Comparison of ENCODE assay signal across 9 cellular contexts in genomic region chr4:78937837-78938236, GRCh38. TPM values are rescaled to one million over a fixed set of nuclear protein-coding genes. Genes with fewer than 3 reads are reported as not detected.
DNase-seq lines count a peak whose midpoint lies in the region; ATAC-seq lines count a peak whose summit lies in the region.
"Had no signal": no experiment of that assay in that cellular context is flagged by ENCODE, and none has a peak within 500 bp of the region (broad histone marks: within the 10 kb centered on the region; RNA-seq: fewer than 3 reads in every experiment).

No MANE protein-coding gene starts in this region.

- H3K27ac Mint-ChIP-seq in activated naive CD8-positive, alpha-beta T cell treated with anti-CD3 and anti-CD28 coated beads, Interleukin-2, amount 50 U/mL, for 24 hours, result no peak overlapping the region

- 81% methylated on average over 4 of the region's 4 CpGs for WGBS in mesenchymal stem cell

- peaks cover 0 to 17% (median 0%) of the 10 kb centered on the region in 11 experiments; a peak in 3 of 22 replicates for H4K20me1 ChIP-seq in BLaER1 treated with 17β-estradiol and CSF1 and Interleukin-3, amounts not matched to agents 10 nM and 100 nM

- H3K27me3 Mint-ChIP-seq in activated naive CD8-positive, alpha-beta T cell treated with anti-CD3 and anti-CD28 coated beads, Interleukin-2, amount 50 U/mL, for 24 hours, result peaks cover 7% of the 10 kb centered on the region

- peak overlapping the region in 1 of 2 experiments; percentile 2 for H3K18ac ChIP-seq in mesenchymal stem cell (ENCODE audit: low read depth in 1 of 2, low read length in 2 of 2)

- DNase-seq in activated naive CD8-positive, alpha-beta T cell treated with anti-CD3 and anti-CD28 coated beads, Interleukin-2, amount 50 U/mL, for 24 hours, result no peak
- DNase-seq in mesenchymal stem cell (peak; percentile 39), OCI-M1 (lab: John Stamatoyannopoulos, UW) (no peak)
- DNase-seq in stimulated activated CD4-positive, alpha-beta T cell treated with anti-CD3 and anti-CD28 coated beads, Interleukin-2, amount 100 ng/mL, for 24 hours, result no peak
- DNase-seq: SW 1271 had no signal

- no peaks in the 10 kb centered on the region for H3K9me3 Mint-ChIP-seq in activated naive CD8-positive, alpha-beta T cell treated with anti-CD3 and anti-CD28 coated beads, Interleukin-2, amount 50 U/mL, for 24 hours

- H3K36me3 ChIP-seq in BLaER1 treated with 17β-estradiol and CSF1 and Interleukin-3, amounts not matched to agents 10 nM and 100 nM, result peaks cover 0 to 30% (median 7%) of the 10 kb centered on the region in 11 experiments; a peak in 9 of 22 replicates
- H3K36me3 ChIP-seq in HUES6 (ENCODE audit: control insufficient read depth, insufficient read depth, low read length) (peaks cover 4% of the 10 kb centered on the region), mesenchymal stem cell (ENCODE audit: control insufficient read depth in 1 of 2, insufficient read depth in 2 of 2, low read depth in 1 of 2, low read length in 2 of 2) (peaks cover 0 to 10% of the 10 kb centered on the region in 2 experiments)

- no peak overlapping the region for H3K9ac ChIP-seq in BLaER1 treated with 17β-estradiol and CSF1 and Interleukin-3, amounts not matched to agents 10 nM and 100 nM
- H3K9ac ChIP-seq in HUES6 (ENCODE audit: low read length) (peak overlapping the region; percentile 92), mesenchymal stem cell (ENCODE audit: low read length) (peak overlapping the region; percentile 99)

- H3K27me3 ChIP-seq in BLaER1 treated with 17β-estradiol and CSF1 and Interleukin-3, amounts not matched to agents 10 nM and 100 nM, result no peaks in the 10 kb centered on the region
- H3K27me3 ChIP-seq in HUES6 (ENCODE audit: control insufficient read depth, insufficient read depth, low read length) (no peaks in the 10 kb centered on the region; the same call in 1 of the 2 replicates), mesenchymal stem cell (ENCODE audit: control insufficient read depth in 1 of 2, insufficient read depth in 1 of 2, low read length in 2 of 2) (no peaks in the 10 kb centered on the region)

- peak overlapping the region; percentile 84 to 99 (median 94) for H3K4me2 ChIP-seq in BLaER1 treated with 17β-estradiol and CSF1 and Interleukin-3, amounts not matched to agents 10 nM and 100 nM
- no peak overlapping the region for H3K4me2 ChIP-seq in mesenchymal stem cell (ENCODE audit: low read length, poor library complexity, severe bottlenecking)

- no peak overlapping the region for H2BK15ac ChIP-seq in mesenchymal stem cell (ENCODE audit: low read depth, poor library complexity, severe bottlenecking)

- peaks cover 19% of the 10 kb centered on the region for H3K79me1 ChIP-seq in mesenchymal stem cell (replicated peaks; ENCODE audit: low read length, poor library complexity, severe bottlenecking)

- H2AK5ac ChIP-seq in mesenchymal stem cell (ENCODE audit: low read length, severe bottlenecking), result no peak overlapping the region

- no peak overlapping the region for H3K27ac ChIP-seq in BLaER1 treated with 17β-estradiol and CSF1 and Interleukin-3, amounts not matched to agents 10 nM and 100 nM
- H3K27ac ChIP-seq in HUES6 (ENCODE audit: low read depth, low read length), result no peak overlapping the region; the same call in 1 of the 2 replicates
- no peak overlapping the region for H3K27ac ChIP-seq in mesenchymal stem cell (ENCODE audit: low read length, poor library complexity, severe bottlenecking)

- peak overlapping the region in 9 of 10 experiments; percentile 76 to 99 (median 93); a peak in 13 of 20 replicates for H3K4me3 ChIP-seq in BLaER1 treated with 17β-estradiol and CSF1 and Interleukin-3, amounts not matched to agents 10 nM and 100 nM
- peak overlapping the region; percentile 93 for H3K4me3 ChIP-seq in HUES6 (ENCODE audit: low read depth, low read length)
- H3K4me3 ChIP-seq in mesenchymal stem cell (ENCODE audit: insufficient read depth in 1 of 2, low read depth in 1 of 2, low read length in 2 of 2), result peak overlapping the region in 1 of 2 experiments; percentile 98

- H4K8ac ChIP-seq in mesenchymal stem cell (ENCODE audit: low read length), result no peak overlapping the region

- no peak overlapping the region for H4K91ac ChIP-seq in mesenchymal stem cell (ENCODE audit: low read length)

- peaks cover 3% of the 10 kb centered on the region for H3K36me3 Mint-ChIP-seq in activated naive CD8-positive, alpha-beta T cell treated with anti-CD3 and anti-CD28 coated beads, Interleukin-2, amount 50 U/mL, for 24 hours (ENCODE audit: low read depth)

- no peak overlapping the region for H2BK5ac ChIP-seq in mesenchymal stem cell (ENCODE audit: low read depth, low read length, poor library complexity, severe bottlenecking)

- H2BK120ac ChIP-seq in mesenchymal stem cell (ENCODE audit: low read depth, low read length), result no peak overlapping the region

- H3K4me3 Mint-ChIP-seq in activated naive CD8-positive, alpha-beta T cell treated with anti-CD3 and anti-CD28 coated beads, Interleukin-2, amount 50 U/mL, for 24 hours, result peak overlapping the region; percentile 62

- H2AFZ ChIP-seq in mesenchymal stem cell (ENCODE audit: low read depth, low read length), result no peak overlapping the region

- peaks cover 36% of the 10 kb centered on the region for H3K4me1 Mint-ChIP-seq in activated naive CD8-positive, alpha-beta T cell treated with anti-CD3 and anti-CD28 coated beads, Interleukin-2, amount 50 U/mL, for 24 hours

- no peak overlapping the region for H3K4ac ChIP-seq in mesenchymal stem cell (ENCODE audit: low read depth in 1 of 2, low read length in 2 of 2)

- no peaks in the 10 kb centered on the region for H3K9me3 ChIP-seq in BLaER1 treated with 17β-estradiol and CSF1 and Interleukin-3, amounts not matched to agents 10 nM and 100 nM (replicated peaks in 1 of 11)
- H3K9me3 ChIP-seq in HUES6 (ENCODE audit: control insufficient read depth, insufficient read depth, low read depth, low read length) (no peaks in the 10 kb centered on the region), mesenchymal stem cell (ENCODE audit: control insufficient read depth, low read length) (no peaks in the 10 kb centered on the region)

- H3K14ac ChIP-seq in mesenchymal stem cell (ENCODE audit: low read length in 2 of 2), result no peak overlapping the region

- H3K23ac ChIP-seq in mesenchymal stem cell (ENCODE audit: low read length in 2 of 2), result no peak overlapping the region

- no peak overlapping the region for H2BK12ac ChIP-seq in mesenchymal stem cell (ENCODE audit: low read length in 2 of 2)

- peaks cover 21 to 34% (median 22%) of the 10 kb centered on the region in 10 experiments for H3K4me1 ChIP-seq in BLaER1 treated with 17β-estradiol and CSF1 and Interleukin-3, amounts not matched to agents 10 nM and 100 nM
- H3K4me1 ChIP-seq in HUES6 (ENCODE audit: control insufficient read depth, insufficient read depth, low read length), result peaks cover 36% of the 10 kb centered on the region
- peaks cover 3% of the 10 kb centered on the region for H3K4me1 ChIP-seq in mesenchymal stem cell (ENCODE audit: control insufficient read depth, insufficient read depth, low read depth, low read length)

- no peak for ATAC-seq in activated naive CD8-positive, alpha-beta T cell treated with anti-CD3 and anti-CD28 coated beads, Interleukin-2, amount 50 U/mL, for 24 hours
- ATAC-seq in HG03097 (IDR thresholded peaks at IDR 0.05; ENCODE audit: low FRiP score, unreplicated experiment) (no peak), HG03565 (IDR thresholded peaks at IDR 0.05; ENCODE audit: unreplicated experiment) (no peak)

RNA-seq across cellular contexts. Expression of gene PAQR3, which starts 1.4 kb away (rescaled TPM):
- 10.3 TPM for polyA plus RNA-seq in mesenchymal stem cell (2013, experiment 1 of 2)
- polyA plus RNA-seq in mesenchymal stem cell (2013, experiment 2 of 2), result 11.8 TPM

Comparison
In these comparisons a context has a peak if more than half of its experiments do, and no peak if none do; other contexts are left out.
1. H3K9ac ChIP-seq: peak in HUES6 (single experiment) and mesenchymal stem cell (single experiment); none in BLaER1 treated with 17β-estradiol and CSF1 and Interleukin-3, amounts not matched to agents 10 nM and 100 nM (0 of 11).